In genomic region chr7:115094163-115094562, GRCh38 we compare ENCODE assay signal across 18 cellular contexts.
A peak's percentile ranks its signal among the peaks of the same experiment; 100 is the strongest.
DNase-seq lines count a peak whose midpoint lies in the region; ATAC-seq and TF ChIP-seq lines count a peak whose summit lies in the region.
"Had no signal": no experiment of that assay in that cellular context is flagged by ENCODE, and none has a peak within 500 bp of the region (broad histone marks: within the 10 kb centered on the region; RNA-seq: fewer than 3 reads in every experiment).

No MANE protein-coding gene starts in this region.

- no peaks in the 10 kb centered on the region for H4K20me1 ChIP-seq in PC-3 (ENCODE audit: low read length)

- peak; percentile 2 for DNase-seq in GM03348 (ENCODE audit: low spot score)
- DNase-seq in PC-3 = peak; percentile 60
- peak; percentile 58 for DNase-seq in fibroblast of gingiva (ENCODE audit: low read depth)
- peak; percentile 92 for DNase-seq in skeletal muscle cell (ENCODE audit: low read depth)
- DNase-seq in GM19240 (ENCODE audit: insufficient read length, low spot score) = no peak
- no peak for DNase-seq in heart left ventricle
- DNase-seq in tibial nerve (ENCODE audit: low spot score in 2 of 2) = no peak
- DNase-seq: ACHN; Calu3; CD4-positive, alpha-beta T cell; DMS79 treated with DMSO at 0.1 percent for 48 hours; NCI-H1092; NCI-H446 treated with DMSO at 0.1 percent for 48 hours; NCI-H748 treated with DMSO at 0.1 percent for 48 hours; SHP77 had no signal

- H3F3A ChIP-seq in PC-3 (ENCODE audit: low read length, unreplicated experiment) = no peaks in the 10 kb centered on the region

- H3K4me1 ChIP-seq in PC-3 (ENCODE audit: insufficient read depth, low read length) (peaks cover 32% of the 10 kb centered on the region), heart left ventricle (peaks cover 0 to 2% (median 0%) of the 10 kb centered on the region in 12 donors), tibial nerve (peaks cover 0 to 14% (median 3%) of the 10 kb centered on the region in 4 donors)

- no peak for TF ChIP-seq POLR2A in heart left ventricle (IDR thresholded peaks at IDR 0.05)
- TF ChIP-seq POLR2A in tibial nerve (IDR thresholded peaks at IDR 0.05) = no peak

- WGBS in heart left ventricle, 4 donors = 85 to 94% (median 93%) methylated on average over 4 of the region's 4 CpGs
- WGBS in tibial nerve, 2 donors = 92 to 95% methylated on average over 4 of the region's 4 CpGs

- H3K27me3 ChIP-seq in PC-3 (ENCODE audit: low read length) = no peaks in the 10 kb centered on the region
- no peaks in the 10 kb centered on the region for H3K27me3 ChIP-seq in heart left ventricle
- no peaks in the 10 kb centered on the region for H3K27me3 ChIP-seq in tibial nerve

- peak overlapping the region; percentile 35; the same call in 1 of the 2 replicates for H3K4me2 ChIP-seq in PC-3 (ENCODE audit: low read length)

- no peaks in the 10 kb centered on the region for H3K9me3 ChIP-seq in PC-3 (ENCODE audit: low read length)
- no peaks in the 10 kb centered on the region for H3K9me3 ChIP-seq in heart left ventricle
- no peaks in the 10 kb centered on the region for H3K9me3 ChIP-seq in tibial nerve
- H3K9me3 ChIP-seq: HAP-1 had no signal

- H3K79me2 ChIP-seq in PC-3 (ENCODE audit: low read length) = no peaks in the 10 kb centered on the region

- CTCF ChIA-PET in PC-3 (lab: Charles Lee) = no interaction called here

- BruUV-seq in PC-3 (replicated peaks; lab: Mats Ljungman, UMichigan) = no TSS peak

- peak overlapping the region; percentile 43; the same call in 1 of the 2 replicates for H2AFZ ChIP-seq in PC-3 (ENCODE audit: low read length)

- intact Hi-C loops in PC-3 (cut with micrococcal nuclease) = no loop called here
- intact Hi-C loops in heart left ventricle (cut with DNase I) = no loop called here

- TF ChIP-seq CTCF in PC-3 (conservative IDR thresholded peaks at IDR 0.05; ENCODE audit: low read depth, low read length) (no peak), heart left ventricle (IDR thresholded peaks at IDR 0.05) (no peak), tibial nerve (IDR thresholded peaks at IDR 0.05) (no peak)

- ATAC-seq in PC-3 (peak; percentile 68), heart left ventricle (no peak), GM21360 (IDR thresholded peaks at IDR 0.05; ENCODE audit: unreplicated experiment) (no peak)
- ATAC-seq: Panc1 had no signal

- TF ChIP-seq EP300 in tibial nerve (IDR thresholded peaks at IDR 0.05) = no peak

- H3K9ac ChIP-seq in PC-3 (ENCODE audit: low read length) = no peak overlapping the region; the same call in 1 of the 2 replicates

- H3K27ac ChIP-seq in PC-3 (ENCODE audit: low read length) = peak overlapping the region; percentile 45
- no peak overlapping the region for H3K27ac ChIP-seq in heart left ventricle
- no peak overlapping the region for H3K27ac ChIP-seq in tibial nerve

- H3K4me3 ChIP-seq in PC-3 (ENCODE audit: low read length) = no peak overlapping the region
- no peak overlapping the region for H3K4me3 ChIP-seq in skeletal muscle cell (ENCODE audit: low read depth, low read length)
- no peak overlapping the region for H3K4me3 ChIP-seq in heart left ventricle
- H3K4me3 ChIP-seq in tibial nerve = no peak overlapping the region
- H3K4me3 ChIP-seq: HAP-1 had no signal

- H3K36me3 ChIP-seq in PC-3 (ENCODE audit: low read depth, low read length) = no peaks in the 10 kb centered on the region
- no peaks in the 10 kb centered on the region for H3K36me3 ChIP-seq in heart left ventricle
- no peaks in the 10 kb centered on the region for H3K36me3 ChIP-seq in tibial nerve
- H3K36me3 ChIP-seq: HAP-1 had no signal

- POLR2A ChIA-PET in PC-3 (lab: Charles Lee; ENCODE audit: unreplicated experiment) = no interaction called here

- no peaks in the 10 kb centered on the region for H3K9me2 ChIP-seq in PC-3 (replicated peaks; ENCODE audit: low read length)

Comparison
In these comparisons a context has a peak if more than half of its experiments do, and no peak if none do; other contexts are left out.
1. DNase-seq: peak in GM03348 (single experiment), PC-3 (single experiment), fibroblast of gingiva (single experiment) and skeletal muscle cell (single experiment); none in GM19240 (single experiment), heart left ventricle (0 of 5) and tibial nerve (0 of 2).